In the genomic region with DNA sequence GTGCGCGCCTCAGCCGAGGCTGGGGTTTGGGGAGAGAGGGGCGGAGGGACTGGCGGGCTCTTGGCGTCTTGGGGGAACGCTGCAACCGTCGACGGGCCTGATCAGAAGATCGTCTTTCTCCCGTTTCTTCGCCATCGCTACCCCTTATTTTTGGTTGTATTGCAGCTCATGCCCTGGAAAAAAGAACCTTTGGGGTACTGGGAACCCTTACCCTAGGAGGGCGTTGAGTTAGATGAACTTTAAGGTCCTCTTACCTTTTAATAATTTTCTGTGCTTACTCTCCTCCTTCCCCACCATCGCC, we compare ENCODE assay signal across 8 cellular contexts.
DNase-seq lines count a peak whose midpoint lies in the region; ATAC-seq and TF ChIP-seq lines count a peak whose summit lies in the region.

No MANE protein-coding gene starts in this region.

- no peaks in the 10 kb centered on the region for H3K27me3 ChIP-seq in BLaER1
- H3K27me3 ChIP-seq in RWPE2 (ENCODE audit: insufficient read depth, poor library complexity, severe bottlenecking) = no peaks in the 10 kb centered on the region

- peaks cover 35% of the 10 kb centered on the region for H3K36me3 ChIP-seq in BLaER1
- peaks cover 22% of the 10 kb centered on the region for H3K36me3 ChIP-seq in RWPE2 (ENCODE audit: low read depth)

- no peaks in the 10 kb centered on the region for H3K9me3 ChIP-seq in BLaER1
- H3K9me3 ChIP-seq in RWPE2 (ENCODE audit: severe bottlenecking) = no peaks in the 10 kb centered on the region

- peak overlapping the region; percentile 90 for H3K4me2 ChIP-seq in BLaER1

- H3K27ac ChIP-seq in BLaER1 (peak overlapping the region; percentile 98), RWPE2 (ENCODE audit: poor library complexity, severe bottlenecking) (peak overlapping the region; percentile 81)

- DNase-seq in RWPE2 (ENCODE audit: low spot score) = no peak
- no peak for DNase-seq in epithelial cell of esophagus (ENCODE audit: low read depth)
- DNase-seq in retinal pigment epithelial cell (ENCODE audit: low read depth) = no peak
- no peak for DNase-seq in NCI-H2107 (lab: John Stamatoyannopoulos, UW)
- no peak for DNase-seq in HuH-7 (ENCODE audit: low spot score)

- peak overlapping the region; percentile 77 for H3K4me3 ChIP-seq in BLaER1
- peak overlapping the region; percentile 82 for H3K4me3 ChIP-seq in RWPE2 (ENCODE audit: severe bottlenecking)
- peak overlapping the region; percentile 99 for H3K4me3 ChIP-seq in epithelial cell of esophagus (ENCODE audit: low read length)
- peak overlapping the region; percentile 97 for H3K4me3 ChIP-seq in retinal pigment epithelial cell (ENCODE audit: low read length)

- peak overlapping the region; percentile 98 for H3K9ac ChIP-seq in BLaER1

- peaks cover 62% of the 10 kb centered on the region for H3K4me1 ChIP-seq in BLaER1
- H3K4me1 ChIP-seq in RWPE2 (ENCODE audit: insufficient read depth, poor library complexity, severe bottlenecking) = peaks cover 3% of the 10 kb centered on the region

- peaks cover 64% of the 10 kb centered on the region for H4K20me1 ChIP-seq in BLaER1

- ATAC-seq in GM21528 (IDR thresholded peaks at IDR 0.05; ENCODE audit: low FRiP score, unreplicated experiment) (peak; percentile 52), RWPE2 (ENCODE audit: low read depth) (no peak; the same call in 2 of the 3 replicates), HG03196 (IDR thresholded peaks at IDR 0.05; ENCODE audit: unreplicated experiment) (no peak)

- TF ChIP-seq CTCF in RWPE2 (IDR thresholded peaks at IDR 0.05; ENCODE audit: poor library complexity, severe bottlenecking) (no peak), epithelial cell of esophagus (IDR thresholded peaks at IDR 0.05; ENCODE audit: insufficient read depth, low read depth, low read length, missing control alignments) (no peak), retinal pigment epithelial cell (conservative IDR thresholded peaks at IDR 0.05; ENCODE audit: low read depth, low read length) (no peak)
